In the genomic region with DNA sequence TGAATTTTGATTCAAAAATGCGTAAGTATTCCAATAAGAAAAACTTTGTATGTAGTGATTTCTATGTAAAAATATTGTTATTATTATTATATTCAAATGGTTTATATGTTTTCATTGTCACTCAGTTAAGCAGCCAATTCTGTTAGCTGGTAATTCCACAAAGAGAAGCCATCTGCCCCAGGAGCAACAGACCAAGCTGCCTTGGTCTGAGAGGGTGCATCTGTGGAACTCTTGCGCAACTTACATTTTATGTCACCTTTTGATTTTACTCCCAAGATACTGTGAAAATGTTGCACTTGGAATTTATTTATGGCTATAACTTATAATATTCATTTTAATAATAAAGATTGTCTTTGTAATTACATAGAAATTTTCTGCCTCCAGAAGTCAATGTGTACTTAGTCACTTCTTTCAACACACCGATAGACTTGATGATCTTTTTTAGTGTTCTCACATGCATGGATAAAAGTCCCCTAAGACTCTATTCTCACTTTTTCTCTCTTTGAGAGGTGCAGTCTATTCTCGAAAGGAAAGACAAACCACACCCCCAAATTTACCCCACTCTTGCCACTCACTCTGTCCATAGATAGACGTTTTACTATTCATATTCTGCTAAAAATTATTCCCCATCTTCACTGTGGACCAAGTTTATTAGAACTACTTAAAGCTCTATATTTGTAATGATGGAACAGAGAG, we compare ENCODE assay signal across 29 cellular contexts. TPM values are rescaled to one million over a fixed set of nuclear protein-coding genes. Genes with fewer than 3 reads are reported as not detected.
DNase-seq lines count a peak whose midpoint lies in the region; ATAC-seq, FAIRE-seq and TF ChIP-seq lines count a peak whose summit lies in the region.
"Had no signal": no experiment of that assay in that cellular context is flagged by ENCODE, and none has a peak within 500 bp of the region (broad histone marks: within the 10 kb centered on the region; RNA-seq: fewer than 3 reads in every experiment).

No MANE protein-coding gene starts in this region.

- H3K27me3 Mint-ChIP-seq in activated CD8-positive, alpha-beta memory T cell treated with anti-CD3 and anti-CD28 coated beads, Interleukin-2, amount 10 ng/mL, durations not matched to agents 7 days and 5 days = no peaks in the 10 kb centered on the region
- H3K27me3 Mint-ChIP-seq in activated naive CD8-positive, alpha-beta T cell treated with anti-CD3 and anti-CD28 coated beads for 36 hours = no peaks in the 10 kb centered on the region
- H3K27me3 Mint-ChIP-seq in naive thymus-derived CD4-positive, alpha-beta T cell = no peaks in the 10 kb centered on the region

- intact Hi-C loops in naive thymus-derived CD4-positive, alpha-beta T cell (cut with micrococcal nuclease) = no loop called here

- H3K27ac Mint-ChIP-seq in activated CD8-positive, alpha-beta memory T cell treated with anti-CD3 and anti-CD28 coated beads, Interleukin-2, amount 10 ng/mL, durations not matched to agents 7 days and 5 days = peak overlapping the region; percentile 84
- peak overlapping the region; percentile 74 for H3K27ac Mint-ChIP-seq in activated naive CD8-positive, alpha-beta T cell treated with anti-CD3 and anti-CD28 coated beads for 36 hours
- peak overlapping the region in 8 of 9 donors; percentile 8 to 99 (median 44) for H3K27ac Mint-ChIP-seq in naive thymus-derived CD4-positive, alpha-beta T cell
- H3K27ac Mint-ChIP-seq: WTC11 had no signal

- POLR2A ChIA-PET in naive thymus-derived CD4-positive, alpha-beta T cell (lab: Charles Lee) = interaction anchor here (0.9 to 1.0 kb wide), 2 partner anchors 13 to 15 kb away, joined by 3 to 4 read pairs; no protein-coding TSS in a partner anchor

- H3K4me3 Mint-ChIP-seq in activated CD8-positive, alpha-beta memory T cell treated with anti-CD3 and anti-CD28 coated beads, Interleukin-2, amount 10 ng/mL, durations not matched to agents 7 days and 5 days = peak overlapping the region; percentile 10
- H3K4me3 Mint-ChIP-seq in activated naive CD8-positive, alpha-beta T cell treated with anti-CD3 and anti-CD28 coated beads for 36 hours = no peak overlapping the region
- H3K4me3 Mint-ChIP-seq in naive thymus-derived CD4-positive, alpha-beta T cell = peak overlapping the region in 7 of 10 donors; percentile 13 to 53 (median 27)
- H3K4me3 Mint-ChIP-seq: WTC11 had no signal

- H3K9me3 ChIP-seq in naive thymus-derived CD4-positive, alpha-beta T cell (ENCODE audit: control insufficient read depth in 2 of 3, low read length in 3 of 3) = no peaks in the 10 kb centered on the region
- H3K9me3 ChIP-seq: HAP-1, ovary, right atrium auricular region, thoracic aorta, vagina had no signal

- CTCF ChIA-PET in activated CD8-positive, alpha-beta memory T cell treated with anti-CD3 and anti-CD28 coated beads, Interleukin-2, amount 10 ng/mL, durations not matched to agents 7 days and 5 days (lab: Charles Lee) = no interaction called here
- CTCF ChIA-PET in naive thymus-derived CD4-positive, alpha-beta T cell (lab: Charles Lee) = no interaction called here

- peaks cover 35 to 58% of the 10 kb centered on the region in 2 donors for H3K4me1 ChIP-seq in naive thymus-derived CD4-positive, alpha-beta T cell (ENCODE audit: control insufficient read depth in 2 of 2, insufficient read depth in 2 of 2, low read length in 2 of 2)
- H3K4me1 ChIP-seq: HAP-1, right atrium auricular region, vagina had no signal

- ATAC-seq in activated CD8-positive, alpha-beta memory T cell treated with anti-CD3 and anti-CD28 coated beads, Interleukin-2, amount 10 ng/mL, durations not matched to agents 7 days and 5 days = no peak
- no peak for ATAC-seq in naive thymus-derived CD4-positive, alpha-beta T cell
- no peak for ATAC-seq in GM18870 (IDR thresholded peaks at IDR 0.05; ENCODE audit: unreplicated experiment)
- no peak for ATAC-seq in GM19397 (IDR thresholded peaks at IDR 0.05; ENCODE audit: unreplicated experiment)
- ATAC-seq: esophagus mucosa, GM12878, left lobe of liver, WTC11 had no signal

- no peak overlapping the region for H3K27ac ChIP-seq in naive thymus-derived CD4-positive, alpha-beta T cell (ENCODE audit: low read depth, low read length)
- H3K27ac ChIP-seq: brain microvascular endothelial cell, ovary, right atrium auricular region, thoracic aorta, vagina had no signal

- peaks cover 6 to 18% (median 10%) of the 10 kb centered on the region in 3 experiments for H3K36me3 ChIP-seq in naive thymus-derived CD4-positive, alpha-beta T cell (ENCODE audit: control insufficient read depth in 2 of 3, insufficient read depth in 3 of 3, low read length in 3 of 3)
- H3K36me3 ChIP-seq: brain microvascular endothelial cell, HAP-1, ovary, right atrium auricular region, thoracic aorta, vagina had no signal

- no peaks in the 10 kb centered on the region for H3K9me3 Mint-ChIP-seq in activated CD8-positive, alpha-beta memory T cell treated with anti-CD3 and anti-CD28 coated beads, Interleukin-2, amount 10 ng/mL, durations not matched to agents 7 days and 5 days (ENCODE audit: low read depth)
- peaks cover 7% of the 10 kb centered on the region for H3K9me3 Mint-ChIP-seq in activated naive CD8-positive, alpha-beta T cell treated with anti-CD3 and anti-CD28 coated beads for 36 hours
- peaks cover 0 to 4% (median 0%) of the 10 kb centered on the region in 11 donors for H3K9me3 Mint-ChIP-seq in naive thymus-derived CD4-positive, alpha-beta T cell
- H3K9me3 Mint-ChIP-seq: WTC11 had no signal

- no peak overlapping the region for H3K4me3 ChIP-seq in naive thymus-derived CD4-positive, alpha-beta T cell (ENCODE audit: low read length)
- H3K4me3 ChIP-seq: GM12878, HAP-1, ovary, right atrium auricular region, thoracic aorta, vagina had no signal

- peaks cover 84% of the 10 kb centered on the region for H3K4me1 Mint-ChIP-seq in activated CD8-positive, alpha-beta memory T cell treated with anti-CD3 and anti-CD28 coated beads, Interleukin-2, amount 10 ng/mL, durations not matched to agents 7 days and 5 days
- H3K4me1 Mint-ChIP-seq in activated naive CD8-positive, alpha-beta T cell treated with anti-CD3 and anti-CD28 coated beads for 36 hours = peaks cover 69% of the 10 kb centered on the region
- H3K4me1 Mint-ChIP-seq in naive thymus-derived CD4-positive, alpha-beta T cell = peaks cover 16 to 91% (median 88%) of the 10 kb centered on the region in 7 donors
- H3K4me1 Mint-ChIP-seq: WTC11 had no signal

- peak; percentile 87 for FAIRE-seq in GM19239 (lab: Jason Lieb, UNC)
- FAIRE-seq in GM12892 (lab: Jason Lieb, UNC) = no peak
- FAIRE-seq: GM12878 had no signal

- TF ChIP-seq POLR2A in GM12892 (IDR thresholded peaks at IDR 0.05; ENCODE audit: low read depth, low read length) = no peak

- DNase-seq in activated CD8-positive, alpha-beta memory T cell treated with anti-CD3 and anti-CD28 coated beads, Interleukin-2, amount 10 ng/mL, durations not matched to agents 7 days and 5 days = no peak
- no peak for DNase-seq in activated CD8-positive, alpha-beta memory T cell treated with anti-CD3 and anti-CD28 coated beads for 24 hours
- no peak for DNase-seq in GM19239 (ENCODE audit: insufficient read length, low spot score)
- DNase-seq in activated naive CD8-positive, alpha-beta T cell treated with anti-CD3 and anti-CD28 coated beads for 36 hours = no peak
- DNase-seq in naive thymus-derived CD4-positive, alpha-beta T cell = no peak
- no peak for DNase-seq in GM12892 (ENCODE audit: insufficient read length)
- DNase-seq: brain microvascular endothelial cell; foreskin melanocyte; mesendoderm; NCI-H1105 treated with DMSO at 0.1 percent for 48 hours; NCI-H2081; NCI-H774; ovary; stimulated activated CD4-positive, alpha-beta T cell treated with anti-CD3 and anti-CD28 coated beads, Interleukin-4, amount 100 ng/mL, for 1 hour; stimulated activated naive CD4-positive, alpha-beta T cell; T1000 had no signal

- H3K27me3 ChIP-seq in naive thymus-derived CD4-positive, alpha-beta T cell (ENCODE audit: control insufficient read depth in 2 of 2, insufficient read depth in 2 of 2, low read length in 2 of 2) = no peaks in the 10 kb centered on the region
- H3K27me3 ChIP-seq: brain microvascular endothelial cell, ovary, right atrium auricular region, vagina had no signal

- peaks cover 59% of the 10 kb centered on the region for H3K36me3 Mint-ChIP-seq in activated CD8-positive, alpha-beta memory T cell treated with anti-CD3 and anti-CD28 coated beads, Interleukin-2, amount 10 ng/mL, durations not matched to agents 7 days and 5 days
- peaks cover 73% of the 10 kb centered on the region for H3K36me3 Mint-ChIP-seq in activated naive CD8-positive, alpha-beta T cell treated with anti-CD3 and anti-CD28 coated beads for 36 hours
- peaks cover 0 to 61% (median 23%) of the 10 kb centered on the region in 5 donors for H3K36me3 Mint-ChIP-seq in naive thymus-derived CD4-positive, alpha-beta T cell
- H3K36me3 Mint-ChIP-seq: WTC11 had no signal

RNA-seq across cellular contexts. Expression of gene GPR174, which starts 30.6 kb away (rescaled TPM):
- 10 to 100 TPM; 48.0 to 76.9 TPM for total RNA-seq in activated CD8-positive, alpha-beta memory T cell treated with anti-CD3 and anti-CD28 coated beads, Interleukin-2, amount 10 ng/mL, durations not matched to agents 7 days and 5 days
- 10 to 100 TPM; 22.6 to 25.1 TPM for total RNA-seq in activated naive CD8-positive, alpha-beta T cell treated with anti-CD3 and anti-CD28 coated beads for 36 hours
- total RNA-seq in naive thymus-derived CD4-positive, alpha-beta T cell = 10 to 100 TPM; 34.5 to 77.7 (median 39.9) TPM
- 1 to 10 TPM; 6.6 to 8.5 TPM for polyA plus RNA-seq in naive thymus-derived CD4-positive, alpha-beta T cell
- 5.4 TPM for polyA plus RNA-seq in GM12892 (2012; ENCODE audit: missing spikeins)
- total RNA-seq: MCF 10A, myocyte had no signal
- polyA plus RNA-seq: BJ had no signal
